23 cellular contexts compared by ENCODE assay signal in the genomic region with DNA sequence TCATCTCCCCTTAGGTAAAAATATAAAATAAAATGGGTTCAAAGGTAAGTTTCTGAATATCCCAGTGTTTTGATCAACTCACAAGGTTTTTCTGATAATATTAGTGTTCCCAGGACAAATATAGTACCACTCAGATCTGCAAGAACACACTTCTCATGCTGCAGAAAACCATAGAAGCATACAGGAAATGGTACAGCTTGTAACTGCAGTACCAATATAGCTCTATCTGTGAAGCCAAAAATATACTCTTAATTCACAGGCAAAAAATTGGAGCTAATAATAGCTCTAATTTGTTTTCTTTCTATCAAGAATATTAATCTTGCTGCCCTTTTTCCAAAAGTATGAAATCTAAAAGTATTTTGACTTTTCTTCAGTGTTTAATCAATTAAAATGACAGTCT. TPM values are rescaled to one million over a fixed set of nuclear protein-coding genes. Genes with fewer than 3 reads are reported as not detected.
DNase-seq lines count a peak whose midpoint lies in the region; ATAC-seq and TF ChIP-seq lines count a peak whose summit lies in the region.
"Had no signal": no experiment of that assay in that cellular context is flagged by ENCODE, and none has a peak within 500 bp of the region (broad histone marks: within the 10 kb centered on the region; RNA-seq: fewer than 3 reads in every experiment).

No MANE protein-coding gene starts in this region.

- H3K36me3 ChIP-seq in SU-DHL-6 (ENCODE audit: low read length) (peaks cover 20% of the 10 kb centered on the region), left ventricle myocardium inferior (peaks cover 79% of the 10 kb centered on the region)

- H2AFZ ChIP-seq in SU-DHL-6 (ENCODE audit: low read depth, low read length, severe bottlenecking) = no peak overlapping the region

- intact Hi-C loops in Right ventricle myocardium superior (cut with DNase I) (no loop called here), left cardiac atrium (cut with DNase I) (no loop called here), left ventricle myocardium inferior (cut with micrococcal nuclease) (no loop called here)

- H3K4me2 ChIP-seq in SU-DHL-6 (ENCODE audit: low read depth, low read length, poor library complexity, severe bottlenecking) = no peak overlapping the region

- DNase-seq in Right ventricle myocardium superior (no peak), left cardiac atrium (no peak), left ventricle myocardium inferior (no peak), cortex of kidney (lab: John Stamatoyannopoulos, UW) (no peak)
- DNase-seq: 8988T; CD4-positive, alpha-beta memory T cell; DMS153; GOT3; KG1; NCI-H1092; NCI-H146; NCI-H2081; NCI-H2171 treated with DMSO at 0.1 percent for 48 hours; NCI-H446; NCI-H526 treated with DMSO at 0.1 percent for 48 hours; SHP77 treated with DMSO at 0.1 percent for 48 hours had no signal

- no peaks in the 10 kb centered on the region for H4K20me1 ChIP-seq in SU-DHL-6 (ENCODE audit: low read depth, low read length)

- peaks cover 36% of the 10 kb centered on the region for H3K4me1 ChIP-seq in left ventricle myocardium inferior

- H3K27me3 ChIP-seq in SU-DHL-6 (ENCODE audit: low read length) (no peaks in the 10 kb centered on the region), left ventricle myocardium inferior (ENCODE audit: low read depth) (no peaks in the 10 kb centered on the region)

- no peaks in the 10 kb centered on the region for H3K9me2 ChIP-seq in SU-DHL-6 (replicated peaks; ENCODE audit: insufficient read depth, low read length)

- no peak overlapping the region for H3K9ac ChIP-seq in SU-DHL-6 (ENCODE audit: low read length)

- ATAC-seq in Right ventricle myocardium superior (ENCODE audit: poor library complexity) (peak; percentile 78), left cardiac atrium (no peak), HG03175 (IDR thresholded peaks at IDR 0.05; ENCODE audit: unreplicated experiment) (no peak), HG02973 (IDR thresholded peaks at IDR 0.05; ENCODE audit: unreplicated experiment) (no peak), HG03342 (IDR thresholded peaks at IDR 0.05; ENCODE audit: unreplicated experiment) (no peak)
- ATAC-seq: HCT116, HepG2, SK-N-SH treated with all-trans-retinoic acid at 6 μM for 48 hours had no signal

- H3K4me3 ChIP-seq in SU-DHL-6 (ENCODE audit: insufficient read depth, low read length, poor library complexity, severe bottlenecking) (no peak overlapping the region), left ventricle myocardium inferior (no peak overlapping the region)

- H3F3A ChIP-seq in SU-DHL-6 (ENCODE audit: insufficient read depth) = no peaks in the 10 kb centered on the region

- H3K27ac ChIP-seq in SU-DHL-6 (ENCODE audit: low read depth, low read length) (0 out of 2 replicates have a peak overlapping the region, but pooled peaks have one; percentile 19), left ventricle myocardium inferior (replicated peaks) (peak overlapping the region; percentile 74)

- H3K9me3 ChIP-seq in SU-DHL-6 (ENCODE audit: insufficient read depth, low read length) (no peaks in the 10 kb centered on the region), left ventricle myocardium inferior (replicated peaks) (no peaks in the 10 kb centered on the region)

- no peaks in the 10 kb centered on the region for H3K79me2 ChIP-seq in SU-DHL-6 (ENCODE audit: insufficient read depth, low read length)

- no peak for TF ChIP-seq CTCF in SU-DHL-6 (IDR thresholded peaks at IDR 0.05; ENCODE audit: insufficient read depth, low read length, poor library complexity, severe bottlenecking)
- no peak for TF ChIP-seq CTCF in left ventricle myocardium inferior (IDR thresholded peaks at IDR 0.05; ENCODE audit: borderline replicate concordance)

RNA-seq across cellular contexts. Expression of gene VPS45, which starts 13.2 kb away (rescaled TPM):
- 48.9 TPM for total RNA-seq in Right ventricle myocardium superior
- 10 to 100 TPM; 39.3 to 40.2 TPM for total RNA-seq in left cardiac atrium
- 54.4 TPM for total RNA-seq in left ventricle myocardium inferior
